ENCODE assay signal across 16 cellular contexts in genomic region chr9:14618851-14619250, GRCh38.
A peak's percentile ranks its signal among the peaks of the same experiment; 100 is the strongest.
DNase-seq lines count a peak whose midpoint lies in the region; ATAC-seq and TF ChIP-seq lines count a peak whose summit lies in the region.
"Had no signal": no experiment of that assay in that cellular context is flagged by ENCODE, and none has a peak within 500 bp of the region (broad histone marks: within the 10 kb centered on the region; RNA-seq: fewer than 3 reads in every experiment).

No MANE protein-coding gene starts in this region.

- no peak overlapping the region for H3K4me3 Mint-ChIP-seq in GM23338
- H3K4me3 Mint-ChIP-seq: CD4-positive, CD25-positive, alpha-beta regulatory T cell had no signal

- no peak overlapping the region for H2AFZ ChIP-seq in GM23338

- no peaks in the 10 kb centered on the region for H3K36me3 Mint-ChIP-seq in GM23338 (ENCODE audit: low read depth)
- H3K36me3 Mint-ChIP-seq: CD4-positive, CD25-positive, alpha-beta regulatory T cell had no signal

- no peak overlapping the region for H3K9ac ChIP-seq in SK-N-MC (ENCODE audit: insufficient read length)
- H3K9ac ChIP-seq: BLaER1 treated with 17β-estradiol and CSF1 and Interleukin-3, amounts not matched to agents 10 nM and 100 nM had no signal

- no peaks in the 10 kb centered on the region for H4K20me1 ChIP-seq in GM23338 (replicated peaks; ENCODE audit: insufficient read depth)
- H4K20me1 ChIP-seq: BLaER1 treated with 17β-estradiol and CSF1 and Interleukin-3, amounts not matched to agents 10 nM and 100 nM had no signal

- H3K27me3 ChIP-seq in GM23338 (ENCODE audit: insufficient read depth), result no peaks in the 10 kb centered on the region
- H3K27me3 ChIP-seq: BLaER1 treated with 17β-estradiol and CSF1 and Interleukin-3, amounts not matched to agents 10 nM and 100 nM had no signal

- H3K9me2 ChIP-seq in GM23338 (ENCODE audit: insufficient read depth), result no peaks in the 10 kb centered on the region

- no peaks in the 10 kb centered on the region for H3K4me1 Mint-ChIP-seq in GM23338
- H3K4me1 Mint-ChIP-seq: CD4-positive, CD25-positive, alpha-beta regulatory T cell had no signal

- H3K27ac ChIP-seq in GM23338 (ENCODE audit: low read depth), result no peak overlapping the region
- 0 out of 2 replicates have a peak overlapping the region, but pooled peaks have one; percentile 3 for H3K27ac ChIP-seq in SK-N-MC
- H3K27ac ChIP-seq: 22Rv1; BLaER1 treated with 17β-estradiol and CSF1 and Interleukin-3, amounts not matched to agents 10 nM and 100 nM; HL-60 had no signal

- H3K9me3 ChIP-seq in SK-N-MC (ENCODE audit: low read depth, low read length), result no peaks in the 10 kb centered on the region
- H3K9me3 ChIP-seq: BLaER1 treated with 17β-estradiol and CSF1 and Interleukin-3, amounts not matched to agents 10 nM and 100 nM had no signal

- no peak for ATAC-seq in GM23338
- ATAC-seq: HCT116 had no signal

- H3K4me2 ChIP-seq in GM23338, result no peak overlapping the region
- H3K4me2 ChIP-seq: BLaER1 treated with 17β-estradiol and CSF1 and Interleukin-3, amounts not matched to agents 10 nM and 100 nM had no signal

- H3K36me3 ChIP-seq in GM23338 (ENCODE audit: insufficient read depth), result no peaks in the 10 kb centered on the region
- H3K36me3 ChIP-seq in SK-N-MC (ENCODE audit: insufficient read depth, low read length), result peaks cover 3% of the 10 kb centered on the region

- no peak for TF ChIP-seq CTCF in GM23338 (conservative IDR thresholded peaks at IDR 0.05; ENCODE audit: low read depth in 2 of 2)

- no peaks in the 10 kb centered on the region for H3F3A ChIP-seq in GM23338 (replicated peaks; ENCODE audit: low read depth)

- peaks cover 6% of the 10 kb centered on the region for H3K4me1 ChIP-seq in GM23338 (ENCODE audit: insufficient read depth)
- H3K4me1 ChIP-seq: BLaER1 treated with 17β-estradiol and CSF1 and Interleukin-3, amounts not matched to agents 10 nM and 100 nM had no signal

- H3K27ac Mint-ChIP-seq in GM23338, result 0 out of 2 replicates have a peak overlapping the region, but pooled peaks have one; percentile 15
- H3K27ac Mint-ChIP-seq: CD4-positive, CD25-positive, alpha-beta regulatory T cell had no signal

- H3K79me2 ChIP-seq in GM23338 (replicated peaks; ENCODE audit: insufficient read depth), result no peaks in the 10 kb centered on the region

- H3K9me3 Mint-ChIP-seq in GM23338, result no peaks in the 10 kb centered on the region
- H3K9me3 Mint-ChIP-seq: CD4-positive, CD25-positive, alpha-beta regulatory T cell had no signal

- H3K27me3 Mint-ChIP-seq in GM23338 (ENCODE audit: insufficient read depth, low read depth, poor library complexity), result peaks cover 2% of the 10 kb centered on the region
- H3K27me3 Mint-ChIP-seq: CD4-positive, CD25-positive, alpha-beta regulatory T cell had no signal

- peak; percentile 56 for DNase-seq in DMS 273 (lab: John Stamatoyannopoulos, UW; ENCODE audit: unreplicated experiment)
- DNase-seq in DMS 273 treated with DMSO at 0.1 percent for 48 hours (lab: John Stamatoyannopoulos, UW), result no peak
- DNase-seq in GM23338 (ENCODE audit: low spot score), result no peak
- DNase-seq in SK-N-MC (ENCODE audit: low read depth, low spot score), result no peak
- peak; percentile 13 for DNase-seq in myocyte (ENCODE audit: low read depth)
- DNase-seq in AG20443 (ENCODE audit: low spot score), result no peak
- no peak for DNase-seq in NCI-H524 treated with DMSO at 0.1 percent for 48 hours (lab: John Stamatoyannopoulos, UW)
- DNase-seq: AML-193; CD4-positive, CD25-positive, alpha-beta regulatory T cell; DMS79 treated with DMSO at 0.1 percent for 48 hours; EL; GDM1 had no signal

- H3K4me3 ChIP-seq in GM23338 (no peak overlapping the region), SK-N-MC (no peak overlapping the region)
- H3K4me3 ChIP-seq: BLaER1 treated with 17β-estradiol and CSF1 and Interleukin-3, amounts not matched to agents 10 nM and 100 nM had no signal

TF ChIP-seq in GM23338, 12 proteins besides CTCF, POLR2A, EP300 and RAD21:
- TF ChIP-seq ZNF114 (CRISPR knock-in tag; IDR thresholded peaks at IDR 0.05) (no peak), REST (IDR thresholded peaks at IDR 0.05; ENCODE audit: unreplicated experiment) (no peak), EZH2 (IDR thresholded peaks at IDR 0.05; ENCODE audit: low read depth, unreplicated experiment) (no peak), ZNF462 (CRISPR knock-in tag; IDR thresholded peaks at IDR 0.05) (no peak)

Comparison
In these comparisons a context has a peak if more than half of its experiments do, and no peak if none do; other contexts are left out.
1. DNase-seq: peak in DMS 273 (single experiment) and myocyte (single experiment); none in DMS 273 treated with DMSO at 0.1 percent for 48 hours (single experiment), GM23338 (single experiment), SK-N-MC (single experiment), AG20443 (single experiment) and NCI-H524 treated with DMSO at 0.1 percent for 48 hours (single experiment).